In the genomic region with DNA sequence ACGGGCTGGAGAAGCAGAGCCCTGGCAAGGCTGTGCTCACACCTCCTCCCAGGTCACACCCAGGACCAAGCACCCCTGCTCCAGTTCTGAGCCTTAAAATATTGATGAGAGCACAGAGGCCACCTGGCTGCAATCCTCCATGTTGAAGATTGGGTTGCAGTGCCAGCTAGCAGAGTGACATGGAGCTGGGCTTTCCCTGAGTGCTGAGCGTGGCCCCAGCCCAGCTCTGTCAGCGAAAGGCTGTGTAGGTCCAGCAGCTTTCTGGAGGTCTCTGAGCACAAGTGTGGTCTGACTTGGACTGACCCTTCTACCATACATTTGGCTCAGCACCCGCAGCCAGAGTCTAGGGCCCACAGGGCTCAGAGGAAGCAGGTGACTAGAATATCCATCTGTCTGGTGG, we compare ENCODE assay signal across 20 cellular contexts.
"Had no signal": no experiment of that assay in that cellular context is flagged by ENCODE, and none has a peak within 500 bp of the region (broad histone marks: within the 10 kb centered on the region; RNA-seq: fewer than 3 reads in every experiment).

No MANE protein-coding gene starts in this region.

- H3K9me3 Mint-ChIP-seq: memory B cell; naive B cell; stimulated activated memory B cell treated with anti-CD40 and anti-IgM and Interleukin-4, amounts not matched to agents 10 μg/mL and 1 μg/mL and 100 μg/mL, for 72 hours had no signal

- H3K4me3 Mint-ChIP-seq: memory B cell; stimulated activated memory B cell treated with anti-CD40 and anti-IgM and Interleukin-4, amounts not matched to agents 10 μg/mL and 1 μg/mL and 100 μg/mL, for 72 hours; T-helper 17 cell had no signal

- H3K36me3 ChIP-seq: gastroesophageal sphincter, upper lobe of right lung had no signal

- H3K27ac ChIP-seq: epithelial cell of prostate, testis, upper lobe of right lung had no signal

- H3K27me3 ChIP-seq: gastroesophageal sphincter, testis, upper lobe of right lung had no signal

- H3K27ac Mint-ChIP-seq: memory B cell; stimulated activated memory B cell treated with anti-CD40 and anti-IgM and Interleukin-4, amounts not matched to agents 10 μg/mL and 1 μg/mL and 100 μg/mL, for 72 hours; T-helper 17 cell had no signal

- FAIRE-seq: islet of Langerhans, small intestine had no signal

- H3K4me3 ChIP-seq: gastroesophageal sphincter, testis, upper lobe of right lung had no signal

- DNase-seq: activated CD4-positive, alpha-beta T cell treated with anti-CD3 and anti-CD28 coated beads for 4 hours; activated CD4-positive, alpha-beta T cell treated with anti-CD3 and anti-CD28 coated beads, Interleukin-2, amount 50 U/mL, for 48 hours; activated CD4-positive, CD25-positive, alpha-beta regulatory T cell; activated naive CD4-positive, alpha-beta T cell treated with Interleukin-2 at 50 U/mL for 16 hours; activated T-cell treated with anti-CD3 and anti-CD28 coated beads, Interleukin-2, amount 50 U/mL, for 48 hours; amygdala; head of caudate nucleus; hypothalamus; naive B cell; small intestine; stimulated activated CD4-positive, alpha-beta T cell treated with anti-CD3 and anti-CD28 coated beads, Interleukin-15, amount 100 ng/mL, for 24 hours; T-helper 17 cell; testis; upper lobe of right lung had no signal

- ATAC-seq: gastroesophageal sphincter; sciatic nerve; stimulated activated memory B cell treated with anti-CD40 and anti-IgM and Interleukin-4, amounts not matched to agents 10 μg/mL and 1 μg/mL and 100 μg/mL, for 72 hours; T-helper 17 cell; upper lobe of right lung had no signal

- H3K36me3 Mint-ChIP-seq: memory B cell; stimulated activated memory B cell treated with anti-CD40 and anti-IgM and Interleukin-4, amounts not matched to agents 10 μg/mL and 1 μg/mL and 100 μg/mL, for 72 hours had no signal

- H3K9me3 ChIP-seq: gastroesophageal sphincter, testis, upper lobe of right lung had no signal
